ENCODE assay signal across 1 cellular context in genomic region chr7:127477285-127478039, GRCh38.
TF ChIP-seq lines count a peak whose summit lies in the region.

No MANE protein-coding gene starts in this region.

TF ChIP-seq in WTC11, 78 proteins besides CTCF, POLR2A, EP300 and RAD21 (continued from another document):
- TF ChIP-seq E2F1 (CRISPR knock-in tag; IDR thresholded peaks at IDR 0.05) (no peak), ATF6 (CRISPR knock-in tag; IDR thresholded peaks at IDR 0.05) (no peak), KAT7 (CRISPR knock-in tag; IDR thresholded peaks at IDR 0.05; ENCODE audit: borderline replicate concordance) (no peak)
